Comparison of ENCODE assay signal across 9 cellular contexts in genomic region chr9:121326130-121326838, GRCh38. TPM values are rescaled to one million over a fixed set of nuclear protein-coding genes. Genes with fewer than 3 reads are reported as not detected.
DNase-seq lines count a peak whose midpoint lies in the region; ATAC-seq and TF ChIP-seq lines count a peak whose summit lies in the region.
"Had no signal": no experiment of that assay in that cellular context is flagged by ENCODE, and none has a peak within 500 bp of the region (broad histone marks: within the 10 kb centered on the region; RNA-seq: fewer than 3 reads in every experiment).

No MANE protein-coding gene starts in this region.

- POLR2A ChIA-PET in BJ (lab: Charles Lee) (no interaction called here), T-cell (lab: Charles Lee) (no interaction called here)

- H3K27me3 Mint-ChIP-seq in T-cell: no peaks in the 10 kb centered on the region
- H3K27me3 Mint-ChIP-seq in progenitor cell of endocrine pancreas: no peaks in the 10 kb centered on the region
- H3K27me3 Mint-ChIP-seq: central memory CD8-positive, alpha-beta T cell had no signal

- H3K4me1 Mint-ChIP-seq in T-cell (peaks cover 1 to 19% (median 7%) of the 10 kb centered on the region in 3 donors), progenitor cell of endocrine pancreas (ENCODE audit: low read depth) (no peaks in the 10 kb centered on the region)

- TF ChIP-seq CTCF in BJ (IDR thresholded peaks at IDR 0.05; ENCODE audit: insufficient read depth, low read depth, low read length): no peak
- no peak for TF ChIP-seq CTCF in psoas muscle (IDR thresholded peaks at IDR 0.05)
- no peak for TF ChIP-seq CTCF in progenitor cell of endocrine pancreas (IDR thresholded peaks at IDR 0.05; ENCODE audit: unreplicated experiment)

- DNase-seq in BJ (ENCODE audit: low read depth) (peak; percentile 30), astrocyte of the hippocampus (ENCODE audit: low read depth, low spot score) (peak; percentile 39), left cardiac atrium (peak; percentile 95), psoas muscle (peak; percentile 89 to 93), A172 (ENCODE audit: low spot score) (no peak), T-cell (no peak), progenitor cell of endocrine pancreas (ENCODE audit: low spot score, unreplicated experiment) (no peak), NCI-H128 (lab: John Stamatoyannopoulos, UW; ENCODE audit: unreplicated experiment) (no peak)

- ATAC-seq in left cardiac atrium (peak; percentile 85 to 91), psoas muscle (peak; percentile 84 to 89 (median 86)), T-cell (replicated peaks in 1 of 4) (no peak)

- no peaks in the 10 kb centered on the region for H3K9me3 ChIP-seq in psoas muscle

- CTCF ChIA-PET in BJ (lab: Yijun Ruan, JAX): interaction anchor here (0.7 kb wide), 1 partner anchor 113 kb away, joined by 3 read pairs; no protein-coding TSS in a partner anchor
- CTCF ChIA-PET in T-cell (lab: Charles Lee): no interaction called here

- no peak overlapping the region for H3K27ac Mint-ChIP-seq in T-cell
- H3K27ac Mint-ChIP-seq in progenitor cell of endocrine pancreas: no peak overlapping the region

- peak overlapping the region; percentile 86 for H3K27ac ChIP-seq in psoas muscle

- H3K4me1 ChIP-seq in psoas muscle: peaks cover 25% of the 10 kb centered on the region

- H3K4me3 Mint-ChIP-seq in T-cell (no peak overlapping the region), progenitor cell of endocrine pancreas (ENCODE audit: low read depth) (no peak overlapping the region)
- H3K4me3 Mint-ChIP-seq: central memory CD8-positive, alpha-beta T cell had no signal

- no peak overlapping the region for H3K4me3 ChIP-seq in BJ (ENCODE audit: low read depth, low read length)
- H3K4me3 ChIP-seq in psoas muscle: peak overlapping the region; percentile 45

- H3K36me3 ChIP-seq in BJ (ENCODE audit: control insufficient read depth, insufficient read depth, low read length) (peaks cover 59% of the 10 kb centered on the region), psoas muscle (ENCODE audit: insufficient read depth in 1 of 2, low read depth in 1 of 2) (peaks cover 6 to 87% of the 10 kb centered on the region in 2 donors)

- H3K9me3 Mint-ChIP-seq in T-cell (no peaks in the 10 kb centered on the region), progenitor cell of endocrine pancreas (ENCODE audit: low read depth) (no peaks in the 10 kb centered on the region)
- H3K9me3 Mint-ChIP-seq: central memory CD8-positive, alpha-beta T cell had no signal

- WGBS in psoas muscle, 3 donors: 15 to 22% (median 15%) methylated on average over 19 of the region's 19 CpGs

- H3K27me3 ChIP-seq in BJ (ENCODE audit: control insufficient read depth, insufficient read depth, low read length) (no peaks in the 10 kb centered on the region), psoas muscle (ENCODE audit: insufficient read depth in 3 of 3, low read length in 2 of 3) (no peaks in the 10 kb centered on the region)

- intact Hi-C loops in left cardiac atrium (cut with DNase I) (no loop called here), psoas muscle (cut with DNase I) (no loop called here)

- H3K36me3 Mint-ChIP-seq in T-cell (peaks cover 28% of the 10 kb centered on the region), progenitor cell of endocrine pancreas (ENCODE audit: insufficient read depth) (peaks cover 16% of the 10 kb centered on the region)

RNA-seq across cellular contexts. Expression of gene STOM, which starts 43.8 kb away (rescaled TPM):
- polyA plus RNA-seq in BJ (2011; rRNA removed): 223 and 275 TPM in 2 replicates
- 89.2 and 94.1 TPM in 2 replicates for polyA minus RNA-seq in BJ (2011; rRNA and poly(A)+ RNA removed)
- 100 to 1,000 TPM; 194 to 326 TPM for total RNA-seq in left cardiac atrium
- 100 to 1,000 TPM in 3 of 4 donors, 10 to 100 TPM in 1; 89.6 to 237 (median 114) TPM for total RNA-seq in psoas muscle
- 10 to 100 TPM; 53.2 to 83.4 (median 62.2) TPM for polyA plus RNA-seq in psoas muscle
- total RNA-seq in A172 (2014; rRNA removed; shearing (Covaris generic)): 110 and 157 TPM in 2 replicates
- total RNA-seq in T-cell: 10 to 100 TPM; 24.2 to 73.9 (median 57.8) TPM
- total RNA-seq in progenitor cell of endocrine pancreas: 11.0 and 14.4 TPM in 2 replicates

RNA-seq across cellular contexts. Expression of gene GSN, which starts 58.3 kb away (rescaled TPM):
- 493 and 765 TPM in 2 replicates for polyA plus RNA-seq in BJ (2011; rRNA removed)
- polyA minus RNA-seq in BJ (2011; rRNA and poly(A)+ RNA removed): 523 and 815 TPM in 2 replicates
- total RNA-seq in left cardiac atrium: 1,000 to 10,000 TPM in 1 of 2 donors, 100 to 1,000 TPM in 1; 881 to 1,287 TPM
- total RNA-seq in psoas muscle: 100 to 1,000 TPM; 140 to 490 (median 211) TPM
- polyA plus RNA-seq in psoas muscle: 100 to 1,000 TPM; 199 to 225 (median 208) TPM
- 162 and 164 TPM in 2 replicates for total RNA-seq in A172 (2014; rRNA removed; shearing (Covaris generic))
- 1 to 10 TPM; 6.3 to 8.8 (median 8.4) TPM for total RNA-seq in T-cell
- 35.0 and 41.4 TPM in 2 replicates for total RNA-seq in progenitor cell of endocrine pancreas

Comparison
In these comparisons a context has a peak if more than half of its experiments do, and no peak if none do; other contexts are left out.
1. DNase-seq: peak in BJ (single experiment), astrocyte of the hippocampus (single experiment), left cardiac atrium (single experiment) and psoas muscle (2 of 2); none in A172 (single experiment), T-cell (0 of 34), progenitor cell of endocrine pancreas (single experiment) and NCI-H128 (single experiment).
2. ATAC-seq: peak in left cardiac atrium (2 of 2) and psoas muscle (4 of 4); none in T-cell (0 of 4).